In genomic region chr12:74033531-74033930, GRCh38 we compare ENCODE assay signal across 34 cellular contexts.
"Had no signal": no experiment of that assay in that cellular context is flagged by ENCODE, and none has a peak within 500 bp of the region (broad histone marks: within the 10 kb centered on the region; RNA-seq: fewer than 3 reads in every experiment).

No MANE protein-coding gene starts in this region.

- H3K9me3 Mint-ChIP-seq: activated naive CD8-positive, alpha-beta T cell treated with anti-CD3 and anti-CD28 coated beads, Interleukin-2, amount 10 ng/mL, durations not matched to agents 7 days and 5 days; activated naive CD8-positive, alpha-beta T cell treated with anti-CD3 and anti-CD28 coated beads, Interleukin-2, amount 50 U/mL, for 24 hours; activated T-helper 2 cell treated with anti-CD3 and anti-CD28 coated beads, Interferon-gamma antibody, Interleukin-2, Interleukin-4, amounts not matched to agents 10 μg/mL and 5 μg/mL and 100 μg/mL, durations not matched to agents 14 hours and 24 hours and 36 hours; central memory CD8-positive, alpha-beta T cell; T-helper 2 cell treated with Interferon-gamma antibody and Interleukin-4, amounts not matched to agents 5 μg/mL and 100 μg/mL, for 36 hours had no signal

- H3K4me3 Mint-ChIP-seq: activated B cell treated with CpG ODN at 0.5 μM for 24 hours; activated CD4-positive, alpha-beta memory T cell treated with anti-CD3 and anti-CD28 coated beads, Interleukin-2, amount 10 ng/mL, durations not matched to agents 7 days and 5 days; activated CD4-positive, alpha-beta T cell treated with anti-CD3 and anti-CD28 coated beads, Interleukin-2, amount 10 ng/mL, durations not matched to agents 7 days and 5 days; activated CD8-positive, alpha-beta memory T cell treated with anti-CD3 and anti-CD28 coated beads, Interleukin-2, amount 10 ng/mL, durations not matched to agents 7 days and 5 days; activated CD8-positive, alpha-beta T cell treated with anti-CD3 and anti-CD28 coated beads, Interleukin-2, amount 10 ng/mL, durations not matched to agents 7 days and 5 days; activated naive CD4-positive, alpha-beta T cell treated with anti-CD3 and anti-CD28 coated beads, Interleukin-2, amount 10 ng/mL, durations not matched to agents 7 days and 5 days; activated naive CD4-positive, alpha-beta T cell treated with anti-CD3 and anti-CD28 coated beads, Interleukin-2, amount 50 U/mL, for 24 hours; activated naive CD8-positive, alpha-beta T cell; activated naive CD8-positive, alpha-beta T cell treated with anti-CD3 and anti-CD28 coated beads, Interleukin-2, amount 10 ng/mL, durations not matched to agents 7 days and 5 days; activated naive CD8-positive, alpha-beta T cell treated with anti-CD3 and anti-CD28 coated beads, Interleukin-2, amount 50 U/mL, for 24 hours; activated T-cell treated with anti-CD3 and anti-CD28 coated beads, Interleukin-2, amount 50 U/mL, for 24 hours; brain; central memory CD8-positive, alpha-beta T cell; T-helper 1 cell treated with Interleukin-12 subunit alpha and Interleukin-12 subunit beta and Interleukin-4 antibody, amounts not matched to agents 30 μg/mL and 1 μg/mL, for 36 hours; T-helper 2 cell treated with Interferon-gamma antibody and Interleukin-4, amounts not matched to agents 5 μg/mL and 100 μg/mL, for 36 hours had no signal

- H3K4me1 Mint-ChIP-seq: activated B cell treated with CpG ODN at 0.5 μM for 24 hours; activated CD4-positive, alpha-beta memory T cell treated with anti-CD3 and anti-CD28 coated beads, Interleukin-2, amount 10 ng/mL, durations not matched to agents 7 days and 5 days; activated CD4-positive, alpha-beta T cell treated with anti-CD3 and anti-CD28 coated beads, Interleukin-2, amount 10 ng/mL, durations not matched to agents 7 days and 5 days; activated CD8-positive, alpha-beta memory T cell treated with anti-CD3 and anti-CD28 coated beads, Interleukin-2, amount 10 ng/mL, durations not matched to agents 7 days and 5 days; activated naive CD4-positive, alpha-beta T cell treated with anti-CD3 and anti-CD28 coated beads, Interleukin-2, amount 10 ng/mL, durations not matched to agents 7 days and 5 days; activated naive CD4-positive, alpha-beta T cell treated with anti-CD3 and anti-CD28 coated beads, Interleukin-2, amount 50 U/mL, for 24 hours; activated naive CD8-positive, alpha-beta T cell treated with anti-CD3 and anti-CD28 coated beads, Interleukin-2, amount 10 ng/mL, durations not matched to agents 7 days and 5 days; activated naive CD8-positive, alpha-beta T cell treated with anti-CD3 and anti-CD28 coated beads, Interleukin-2, amount 50 U/mL, for 24 hours; brain; central memory CD8-positive, alpha-beta T cell had no signal

- H3K4me3 ChIP-seq: ascending aorta, cardiac muscle cell had no signal

- DNase-seq: activated B cell treated with CpG ODN at 0.5 μM for 24 hours; activated CD4-positive, alpha-beta memory T cell treated with anti-CD3 and anti-CD28 coated beads, Interleukin-2, amount 10 ng/mL, durations not matched to agents 7 days and 5 days; activated CD4-positive, alpha-beta T cell treated with anti-CD3 and anti-CD28 coated beads for 4 hours; activated CD4-positive, alpha-beta T cell treated with anti-CD3 and anti-CD28 coated beads, Interleukin-2, amount 10 ng/mL, durations not matched to agents 7 days and 5 days; activated CD4-positive, alpha-beta T cell treated with anti-CD3 and anti-CD28 coated beads, Interleukin-2, amount 50 U/mL, for 48 hours; activated CD4-positive, CD25-positive, alpha-beta regulatory T cell treated with anti-CD3 and anti-CD28 coated beads, Interleukin-2, amount 50 U/mL, for 72 hours; activated CD8-positive, alpha-beta memory T cell treated with anti-CD3 and anti-CD28 coated beads for 24 hours; activated CD8-positive, alpha-beta memory T cell treated with anti-CD3 and anti-CD28 coated beads, Interleukin-2, amount 10 ng/mL, durations not matched to agents 7 days and 5 days; activated CD8-positive, alpha-beta memory T cell treated with anti-CD3 and anti-CD28 coated beads, Interleukin-2, amount 50 U/mL, for 48 hours; activated CD8-positive, alpha-beta T cell treated with anti-CD3 and anti-CD28 coated beads, Interleukin-2, amount 10 ng/mL, durations not matched to agents 7 days and 5 days; activated effector memory CD4-positive, alpha-beta T cell treated with Interleukin-2 at 50 U/mL for 16 hours; activated gamma-delta T cell; activated naive CD4-positive, alpha-beta T cell treated with anti-CD3 and anti-CD28 coated beads, Interleukin-2, amount 10 ng/mL, durations not matched to agents 7 days and 5 days; activated naive CD4-positive, alpha-beta T cell treated with Interleukin-2 at 50 U/mL for 16 hours; activated naive CD8-positive, alpha-beta T cell treated with anti-CD3 and anti-CD28 coated beads, Interleukin-2, amount 10 ng/mL, durations not matched to agents 7 days and 5 days; activated naive CD8-positive, alpha-beta T cell treated with anti-CD3 and anti-CD28 coated beads, Interleukin-2, amount 50 U/mL, for 24 hours; activated T-cell treated with anti-CD3 and anti-CD28 coated beads, Interleukin-2, amount 50 U/mL, for 24 hours; activated T-cell treated with anti-CD3 and anti-CD28 coated beads, Interleukin-2, amount 50 U/mL, for 48 hours; amygdala; anterior cingulate cortex; cerebellar nuclear complex; T-helper 1 cell; T-helper 2 cell; T-helper 9 cell had no signal

- H3K27me3 ChIP-seq: ascending aorta, cardiac muscle cell had no signal

- ATAC-seq: activated CD8-positive, alpha-beta memory T cell treated with anti-CD3 and anti-CD28 coated beads, Interleukin-2, amount 10 ng/mL, durations not matched to agents 7 days and 5 days; activated CD8-positive, alpha-beta T cell treated with anti-CD3 and anti-CD28 coated beads, Interleukin-2, amount 10 ng/mL, durations not matched to agents 7 days and 5 days; activated naive CD8-positive, alpha-beta T cell treated with anti-CD3 and anti-CD28 coated beads, Interleukin-2, amount 50 U/mL, for 24 hours had no signal

- H3K4me1 ChIP-seq: ascending aorta had no signal

- H3K9me3 ChIP-seq: ascending aorta had no signal

- H3K36me3 Mint-ChIP-seq: activated CD8-positive, alpha-beta memory T cell treated with anti-CD3 and anti-CD28 coated beads, Interleukin-2, amount 10 ng/mL, durations not matched to agents 7 days and 5 days; activated naive CD4-positive, alpha-beta T cell treated with anti-CD3 and anti-CD28 coated beads, Interleukin-2, amount 10 ng/mL, durations not matched to agents 7 days and 5 days; activated naive CD4-positive, alpha-beta T cell treated with anti-CD3 and anti-CD28 coated beads, Interleukin-2, amount 50 U/mL, for 24 hours; activated naive CD8-positive, alpha-beta T cell; activated naive CD8-positive, alpha-beta T cell treated with anti-CD3 and anti-CD28 coated beads, Interleukin-2, amount 10 ng/mL, durations not matched to agents 7 days and 5 days; brain had no signal

- H3K27ac Mint-ChIP-seq: activated B cell treated with CpG ODN at 0.5 μM for 24 hours; activated CD4-positive, alpha-beta memory T cell treated with anti-CD3 and anti-CD28 coated beads, Interleukin-2, amount 10 ng/mL, durations not matched to agents 7 days and 5 days; activated CD4-positive, alpha-beta T cell treated with anti-CD3 and anti-CD28 coated beads, Interleukin-2, amount 10 ng/mL, durations not matched to agents 7 days and 5 days; activated CD8-positive, alpha-beta memory T cell treated with anti-CD3 and anti-CD28 coated beads, Interleukin-2, amount 10 ng/mL, durations not matched to agents 7 days and 5 days; activated CD8-positive, alpha-beta T cell treated with anti-CD3 and anti-CD28 coated beads, Interleukin-2, amount 10 ng/mL, durations not matched to agents 7 days and 5 days; activated naive CD4-positive, alpha-beta T cell treated with anti-CD3 and anti-CD28 coated beads, Interleukin-2, amount 10 ng/mL, durations not matched to agents 7 days and 5 days; activated naive CD4-positive, alpha-beta T cell treated with anti-CD3 and anti-CD28 coated beads, Interleukin-2, amount 50 U/mL, for 24 hours; activated naive CD8-positive, alpha-beta T cell; activated naive CD8-positive, alpha-beta T cell treated with anti-CD3 and anti-CD28 coated beads, Interleukin-2, amount 10 ng/mL, durations not matched to agents 7 days and 5 days; activated naive CD8-positive, alpha-beta T cell treated with anti-CD3 and anti-CD28 coated beads, Interleukin-2, amount 50 U/mL, for 24 hours; activated T-cell treated with anti-CD3 and anti-CD28 coated beads, Interleukin-2, amount 50 U/mL, for 24 hours; activated T-helper 2 cell treated with anti-CD3 and anti-CD28 coated beads, Interferon-gamma antibody, Interleukin-2, Interleukin-4, amounts not matched to agents 10 μg/mL and 5 μg/mL and 100 μg/mL, durations not matched to agents 14 hours and 24 hours and 36 hours; brain; T-helper 1 cell treated with Interleukin-12 subunit alpha and Interleukin-12 subunit beta and Interleukin-4 antibody, amounts not matched to agents 30 μg/mL and 1 μg/mL, for 36 hours; T-helper 2 cell treated with Interferon-gamma antibody and Interleukin-4, amounts not matched to agents 5 μg/mL and 100 μg/mL, for 36 hours had no signal

- H3K27me3 Mint-ChIP-seq: activated B cell treated with CpG ODN at 0.5 μM for 24 hours; activated CD4-positive, alpha-beta memory T cell treated with anti-CD3 and anti-CD28 coated beads, Interleukin-2, amount 10 ng/mL, durations not matched to agents 7 days and 5 days; activated CD4-positive, alpha-beta T cell treated with anti-CD3 and anti-CD28 coated beads, Interleukin-2, amount 10 ng/mL, durations not matched to agents 7 days and 5 days; activated CD8-positive, alpha-beta memory T cell treated with anti-CD3 and anti-CD28 coated beads, Interleukin-2, amount 10 ng/mL, durations not matched to agents 7 days and 5 days; activated naive CD4-positive, alpha-beta T cell treated with anti-CD3 and anti-CD28 coated beads, Interleukin-2, amount 10 ng/mL, durations not matched to agents 7 days and 5 days; activated naive CD4-positive, alpha-beta T cell treated with anti-CD3 and anti-CD28 coated beads, Interleukin-2, amount 50 U/mL, for 24 hours; activated naive CD8-positive, alpha-beta T cell; activated naive CD8-positive, alpha-beta T cell treated with anti-CD3 and anti-CD28 coated beads, Interleukin-2, amount 10 ng/mL, durations not matched to agents 7 days and 5 days; activated naive CD8-positive, alpha-beta T cell treated with anti-CD3 and anti-CD28 coated beads, Interleukin-2, amount 50 U/mL, for 24 hours; activated T-cell treated with anti-CD3 and anti-CD28 coated beads, Interleukin-2, amount 50 U/mL, for 24 hours; brain; central memory CD8-positive, alpha-beta T cell had no signal

- H3K36me3 ChIP-seq: ascending aorta, cardiac muscle cell had no signal

- H3K27ac ChIP-seq: ascending aorta, cardiac muscle cell, VCaP had no signal
